9 cellular contexts compared by ENCODE assay signal in genomic region chr3:21170964-21171363, GRCh38.
DNase-seq lines count a peak whose midpoint lies in the region; ATAC-seq and TF ChIP-seq lines count a peak whose summit lies in the region.
"Had no signal": no experiment of that assay in that cellular context is flagged by ENCODE, and none has a peak within 500 bp of the region (broad histone marks: within the 10 kb centered on the region; RNA-seq: fewer than 3 reads in every experiment).

No MANE protein-coding gene starts in this region.

- no peak for DNase-seq in DND-41
- no peak for DNase-seq in HFF-Myc (ENCODE audit: extremely low read depth, low read depth)
- DNase-seq in RWPE2 (ENCODE audit: low spot score), result no peak
- no peak for DNase-seq in kidney epithelial cell (ENCODE audit: low read depth)
- DNase-seq in NCI-H1436 (lab: John Stamatoyannopoulos, UW), result no peak
- no peak for DNase-seq in NCI-H1930 (lab: John Stamatoyannopoulos, UW)
- no peak for DNase-seq in epidermal melanocyte (ENCODE audit: insufficient read length, low spot score)
- DNase-seq in germinal center (ENCODE audit: low spot score), result no peak
- DNase-seq: central memory CD4-positive, alpha-beta T cell had no signal

- no peaks in the 10 kb centered on the region for H3K79me2 ChIP-seq in DND-41 (ENCODE audit: insufficient read depth, low read length)

- H3K4me3 ChIP-seq in DND-41 (ENCODE audit: low read depth in 1 of 2, low read length in 2 of 2), result no peak overlapping the region
- no peak overlapping the region for H3K4me3 ChIP-seq in HFF-Myc (replicated peaks; ENCODE audit: low read depth, low read length)
- no peak overlapping the region for H3K4me3 ChIP-seq in RWPE2 (ENCODE audit: severe bottlenecking)
- H3K4me3 ChIP-seq in kidney epithelial cell (ENCODE audit: low read depth, low read length), result no peak overlapping the region

- H3K36me3 ChIP-seq in DND-41 (ENCODE audit: insufficient read depth, low read length) (no peaks in the 10 kb centered on the region), RWPE2 (ENCODE audit: low read depth) (no peaks in the 10 kb centered on the region), kidney epithelial cell (ENCODE audit: control insufficient read depth, insufficient read depth, low read length) (no peaks in the 10 kb centered on the region)

- H3K4me1 ChIP-seq in DND-41 (ENCODE audit: insufficient read depth, low read length) (no peaks in the 10 kb centered on the region), RWPE2 (ENCODE audit: insufficient read depth, poor library complexity, severe bottlenecking) (no peaks in the 10 kb centered on the region)

- no peak overlapping the region for H3K4me2 ChIP-seq in DND-41 (ENCODE audit: insufficient read depth, low read length)

- no peak overlapping the region for H2AFZ ChIP-seq in DND-41 (ENCODE audit: low read depth, low read length)

- no peak overlapping the region for H3K27ac ChIP-seq in DND-41 (ENCODE audit: low read length)
- H3K27ac ChIP-seq in RWPE2 (ENCODE audit: poor library complexity, severe bottlenecking), result no peak overlapping the region

- peak; percentile 38 for TF ChIP-seq CTCF in DND-41 (IDR thresholded peaks at IDR 0.05; ENCODE audit: borderline replicate concordance, extremely low read depth, low read length, poor library complexity, severe bottlenecking)
- TF ChIP-seq CTCF in HFF-Myc (IDR thresholded peaks at IDR 0.05; ENCODE audit: low read depth, low read length, missing control alignments), result peak; percentile 55
- TF ChIP-seq CTCF in RWPE2 (IDR thresholded peaks at IDR 0.05; ENCODE audit: poor library complexity, severe bottlenecking), result peak; percentile 43
- TF ChIP-seq CTCF in kidney epithelial cell (IDR thresholded peaks at IDR 0.05; ENCODE audit: insufficient read depth, low read length, poor library complexity, severe bottlenecking), result peak; percentile 46

- no peak for ATAC-seq in DND-41 (ENCODE audit: insufficient read depth, low read depth)
- no peak for ATAC-seq in RWPE2 (ENCODE audit: low read depth)

- H4K20me1 ChIP-seq in DND-41 (ENCODE audit: insufficient read depth, low read length), result no peaks in the 10 kb centered on the region

- no peaks in the 10 kb centered on the region for H3K9me3 ChIP-seq in DND-41 (ENCODE audit: insufficient read depth, low read length, severe bottlenecking)
- H3K9me3 ChIP-seq in RWPE2 (ENCODE audit: severe bottlenecking), result no peaks in the 10 kb centered on the region

- H3K27me3 ChIP-seq in DND-41 (ENCODE audit: insufficient read depth, low read length, poor library complexity) (no peaks in the 10 kb centered on the region), RWPE2 (ENCODE audit: insufficient read depth, poor library complexity, severe bottlenecking) (no peaks in the 10 kb centered on the region), kidney epithelial cell (ENCODE audit: control insufficient read depth, insufficient read depth, low read length) (no peaks in the 10 kb centered on the region)

- no peak overlapping the region for H3K9ac ChIP-seq in DND-41 (ENCODE audit: low read depth, low read length)
